ENCODE assay signal across 8 cellular contexts in genomic region chr3:61894988-61895935, GRCh38.
A peak's percentile ranks its signal among the peaks of the same experiment; 100 is the strongest.
DNase-seq lines count a peak whose midpoint lies in the region; ATAC-seq, FAIRE-seq and TF ChIP-seq lines count a peak whose summit lies in the region.

No MANE protein-coding gene starts in this region.

- no peaks in the 10 kb centered on the region for H3K36me3 ChIP-seq in pancreas

- TF ChIP-seq CTCF in activated CD8-positive, alpha-beta T cell treated with anti-CD3 and anti-CD28 coated beads for 36 hours (IDR thresholded peaks at IDR 0.05) = peak; percentile 3
- no peak for TF ChIP-seq CTCF in pancreas (IDR thresholded peaks at IDR 0.05)

- 52 to 53% methylated on average over 7 of the region's 7 CpGs for WGBS in pancreas, 2 donors

- H3K9me3 ChIP-seq in pancreas = no peaks in the 10 kb centered on the region

- no peaks in the 10 kb centered on the region for H3K27me3 ChIP-seq in pancreas

- POLR2A ChIA-PET in activated CD8-positive, alpha-beta T cell treated with anti-CD3 and anti-CD28 coated beads for 36 hours (lab: Charles Lee) = no interaction called here

- peak; percentile 94 for ATAC-seq in activated CD8-positive, alpha-beta T cell treated with anti-CD3 and anti-CD28 coated beads for 36 hours
- ATAC-seq in pancreas = peak; percentile 77 to 88 (median 83)

- no peaks in the 10 kb centered on the region for H3K9me3 Mint-ChIP-seq in activated T-cell treated with anti-CD3 and anti-CD28 coated beads, Interleukin-2, amount 50 U/mL, for 24 hours
- H3K9me3 Mint-ChIP-seq in activated CD8-positive, alpha-beta T cell treated with anti-CD3 and anti-CD28 coated beads for 36 hours = no peaks in the 10 kb centered on the region

- intact Hi-C loops in activated CD8-positive, alpha-beta T cell treated with anti-CD3 and anti-CD28 coated beads for 36 hours (cut with micrococcal nuclease) = no loop called here
- intact Hi-C loops in pancreas (cut with DNase I) = no loop called here

- H3K27ac Mint-ChIP-seq in activated T-cell treated with anti-CD3 and anti-CD28 coated beads, Interleukin-2, amount 50 U/mL, for 24 hours = no peak overlapping the region
- no peak overlapping the region for H3K27ac Mint-ChIP-seq in activated CD8-positive, alpha-beta T cell treated with anti-CD3 and anti-CD28 coated beads for 36 hours

- peaks cover 0 to 18% (median 6%) of the 10 kb centered on the region in 3 donors for H3K4me1 ChIP-seq in pancreas

- DNase-seq in activated T-cell treated with anti-CD3 and anti-CD28 coated beads for 1 hour (ENCODE audit: low read depth) (peak; percentile 13), H4 (ENCODE audit: low spot score) (peak; percentile 86), fibroblast of peridontal ligament (ENCODE audit: extremely low read depth) (peak; percentile 83), pancreas (peak in 4 of 6 donors; percentile 34 to 68 (median 50)), OCI-M2 (lab: John Stamatoyannopoulos, UW; ENCODE audit: unreplicated experiment) (no peak)
- DNase-seq in activated T-cell treated with anti-CD3 and anti-CD28 coated beads, Interleukin-2, amount 50 U/mL, for 24 hours = no peak
- DNase-seq in Jurkat, Clone E6-1 (ENCODE audit: low read depth, low spot score) = peak; percentile 67
- DNase-seq in activated CD8-positive, alpha-beta T cell treated with anti-CD3 and anti-CD28 coated beads for 36 hours = peak; percentile 87

- CTCF ChIA-PET in activated CD8-positive, alpha-beta T cell treated with anti-CD3 and anti-CD28 coated beads for 36 hours (lab: Charles Lee) = no interaction called here

- no peak overlapping the region for H3K4me3 ChIP-seq in Jurkat, Clone E6-1 (ENCODE audit: low read length)
- H3K4me3 ChIP-seq in pancreas = no peak overlapping the region

- peaks cover 8% of the 10 kb centered on the region for H3K27me3 Mint-ChIP-seq in activated T-cell treated with anti-CD3 and anti-CD28 coated beads, Interleukin-2, amount 50 U/mL, for 24 hours
- peaks cover 3% of the 10 kb centered on the region for H3K27me3 Mint-ChIP-seq in activated CD8-positive, alpha-beta T cell treated with anti-CD3 and anti-CD28 coated beads for 36 hours

- no peaks in the 10 kb centered on the region for H3K36me3 Mint-ChIP-seq in activated T-cell treated with anti-CD3 and anti-CD28 coated beads, Interleukin-2, amount 50 U/mL, for 24 hours (ENCODE audit: low read depth)
- H3K36me3 Mint-ChIP-seq in activated CD8-positive, alpha-beta T cell treated with anti-CD3 and anti-CD28 coated beads for 36 hours (ENCODE audit: low read depth) = no peaks in the 10 kb centered on the region

- no peak overlapping the region for H3K4me3 Mint-ChIP-seq in activated T-cell treated with anti-CD3 and anti-CD28 coated beads, Interleukin-2, amount 50 U/mL, for 24 hours
- H3K4me3 Mint-ChIP-seq in activated CD8-positive, alpha-beta T cell treated with anti-CD3 and anti-CD28 coated beads for 36 hours = no peak overlapping the region

- peak overlapping the region in 2 of 4 donors; percentile 4 to 53 for H3K27ac ChIP-seq in pancreas

- H3K4me1 Mint-ChIP-seq in activated T-cell treated with anti-CD3 and anti-CD28 coated beads, Interleukin-2, amount 50 U/mL, for 24 hours (ENCODE audit: low read depth) = peaks cover 9% of the 10 kb centered on the region
- H3K4me1 Mint-ChIP-seq in activated CD8-positive, alpha-beta T cell treated with anti-CD3 and anti-CD28 coated beads for 36 hours (ENCODE audit: low read depth) = peaks cover 14% of the 10 kb centered on the region

- FAIRE-seq in pancreas (lab: Jason Lieb, UNC) = peak; percentile 75

Comparison
In these comparisons a context has a peak if more than half of its experiments do, and no peak if none do; other contexts are left out.
1. DNase-seq: peak in activated T-cell treated with anti-CD3 and anti-CD28 coated beads for 1 hour (single experiment), H4 (single experiment), Jurkat, Clone E6-1 (single experiment), activated CD8-positive, alpha-beta T cell treated with anti-CD3 and anti-CD28 coated beads for 36 hours (single experiment), fibroblast of peridontal ligament (single experiment) and pancreas (4 of 6); none in activated T-cell treated with anti-CD3 and anti-CD28 coated beads, Interleukin-2, amount 50 U/mL, for 24 hours (single experiment) and OCI-M2 (single experiment).